1 cellular context compared by ENCODE assay signal in the genomic region with DNA sequence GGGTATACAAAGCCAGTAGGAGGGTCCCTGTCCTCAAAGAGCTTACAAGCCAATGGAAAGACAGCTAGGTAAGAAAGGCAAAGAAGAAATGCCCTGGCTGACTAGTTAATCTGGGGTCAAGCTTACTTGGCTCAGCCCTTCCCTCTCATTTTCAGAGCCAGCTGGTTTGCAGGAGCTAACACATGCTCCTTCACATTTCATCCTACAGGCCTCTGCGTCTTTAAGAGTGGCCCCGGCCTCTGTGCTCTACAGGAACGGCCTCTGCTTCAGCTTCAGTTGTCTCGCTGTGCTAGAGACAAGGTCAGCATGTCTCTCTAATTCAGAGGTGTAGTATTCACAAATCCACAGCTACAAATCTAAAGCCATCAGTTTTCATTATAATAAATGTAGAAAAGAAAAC.
TF ChIP-seq lines count a peak whose summit lies in the region.

No MANE protein-coding gene starts in this region.

TF ChIP-seq in HepG2, 621 proteins besides CTCF, POLR2A, EP300 and RAD21:
- TF ChIP-seq ZBTB7A (CRISPR knock-in tag; IDR thresholded peaks at IDR 0.05) (no peak), JUN (CRISPR knock-in tag; IDR thresholded peaks at IDR 0.05) (no peak), MAZ (IDR thresholded peaks at IDR 0.05; ENCODE audit: borderline replicate concordance, low read depth, low read length) (no peak), MAZ (CRISPR knock-in tag; IDR thresholded peaks at IDR 0.05; ENCODE audit: low read depth) (no peak), FOXA3 (CRISPR knock-in tag; IDR thresholded peaks at IDR 0.05) (no peak), MIER2 (CRISPR knock-in tag; IDR thresholded peaks at IDR 0.05) (no peak), EEA1 (CRISPR knock-in tag; IDR thresholded peaks at IDR 0.05; ENCODE audit: borderline replicate concordance) (no peak), ZNF329 (CRISPR knock-in tag; IDR thresholded peaks at IDR 0.05; ENCODE audit: low read depth) (no peak), ZNF790 (CRISPR knock-in tag; IDR thresholded peaks at IDR 0.05; ENCODE audit: borderline replicate concordance) (no peak), ZNF619 (CRISPR knock-in tag; IDR thresholded peaks at IDR 0.05) (no peak), HNRNPLL (IDR thresholded peaks at IDR 0.05; ENCODE audit: low read depth, low read length, poor library complexity, severe bottlenecking) (no peak), NR3C1 (CRISPR knock-in tag; IDR thresholded peaks at IDR 0.05) (no peak), MIER3 (CRISPR knock-in tag; IDR thresholded peaks at IDR 0.05; ENCODE audit: borderline replicate concordance) (no peak), NRL (CRISPR knock-in tag; IDR thresholded peaks at IDR 0.05; ENCODE audit: borderline replicate concordance) (no peak)
- TF ChIP-seq, protein P1, sequence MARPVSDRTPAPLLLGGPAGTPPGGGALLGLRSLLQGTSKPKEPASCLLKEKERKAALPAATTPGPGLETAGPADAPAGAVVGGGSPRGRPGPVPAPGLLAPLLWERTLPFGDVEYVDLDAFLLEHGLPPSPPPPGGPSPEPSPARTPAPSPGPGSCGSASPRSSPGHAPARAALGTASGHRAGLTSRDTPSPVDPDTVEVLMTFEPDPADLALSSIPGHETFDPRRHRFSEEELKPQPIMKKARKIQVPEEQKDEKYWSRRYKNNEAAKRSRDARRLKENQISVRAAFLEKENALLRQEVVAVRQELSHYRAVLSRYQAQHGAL (CRISPR knock-in tag; IDR thresholded peaks at IDR 0.05; ENCODE audit: not compliant biosample characterization), result no peak
- TF ChIP-seq, protein P2, sequence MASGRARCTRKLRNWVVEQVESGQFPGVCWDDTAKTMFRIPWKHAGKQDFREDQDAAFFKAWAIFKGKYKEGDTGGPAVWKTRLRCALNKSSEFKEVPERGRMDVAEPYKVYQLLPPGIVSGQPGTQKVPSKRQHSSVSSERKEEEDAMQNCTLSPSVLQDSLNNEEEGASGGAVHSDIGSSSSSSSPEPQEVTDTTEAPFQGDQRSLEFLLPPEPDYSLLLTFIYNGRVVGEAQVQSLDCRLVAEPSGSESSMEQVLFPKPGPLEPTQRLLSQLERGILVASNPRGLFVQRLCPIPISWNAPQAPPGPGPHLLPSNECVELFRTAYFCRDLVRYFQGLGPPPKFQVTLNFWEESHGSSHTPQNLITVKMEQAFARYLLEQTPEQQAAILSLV (CRISPR knock-in tag; IDR thresholded peaks at IDR 0.05; ENCODE audit: borderline replicate concordance), result no peak
TF ChIP-seq in HepG2: peak in this region for 0.
